In genomic region chr12:121364657-121365265, GRCh38 we compare ENCODE assay signal across 24 cellular contexts. TPM values are rescaled to one million over a fixed set of nuclear protein-coding genes. Genes with fewer than 3 reads are reported as not detected.
DNase-seq lines count a peak whose midpoint lies in the region; ATAC-seq, FAIRE-seq and TF ChIP-seq lines count a peak whose summit lies in the region.
"Had no signal": no experiment of that assay in that cellular context is flagged by ENCODE, and none has a peak within 500 bp of the region (broad histone marks: within the 10 kb centered on the region; RNA-seq: fewer than 3 reads in every experiment).

No MANE protein-coding gene starts in this region.

- 55 to 63% methylated on average over 6 of the region's 6 CpGs for WGBS in esophagus squamous epithelium, 2 donors
- 70 to 71% methylated on average over 6 of the region's 6 CpGs for WGBS in thyroid gland, 2 donors

- peak overlapping the region in 4 of 11 experiments; percentile 14 to 46 (median 28); a peak in 3 of 22 replicates for H3K27ac ChIP-seq in BLaER1 treated with 17β-estradiol and CSF1 and Interleukin-3, amounts not matched to agents 10 nM and 100 nM
- H3K27ac ChIP-seq in astrocyte (ENCODE audit: low read depth, low read length) (no peak overlapping the region), keratinocyte (ENCODE audit: control insufficient read depth, insufficient read depth, low read length) (no peak overlapping the region), esophagus squamous epithelium (no peak overlapping the region), thyroid gland (no peak overlapping the region)
- H3K27ac ChIP-seq: KMS-11, parathyroid adenoma, RWPE1, skin epidermis, uterus had no signal

- H3K9me1 ChIP-seq in keratinocyte (ENCODE audit: control insufficient read depth, extremely low read depth, insufficient read depth, low read length): no peaks in the 10 kb centered on the region

- dilution Hi-C loops in keratinocyte (cut with MboI; ENCODE audit: extremely low pct_ligation_motif_present, low sequenced_read_pairs): no loop called here

- H3K4me1 Mint-ChIP-seq in astrocyte (ENCODE audit: low read depth, unreplicated experiment): peaks cover 5% of the 10 kb centered on the region
- H3K4me1 Mint-ChIP-seq: activated naive CD8-positive, alpha-beta T cell treated with anti-CD3 and anti-CD28 coated beads, Interleukin-2, amount 50 U/mL, for 24 hours had no signal

- no peaks in the 10 kb centered on the region for H3K36me3 ChIP-seq in BLaER1 treated with 17β-estradiol and CSF1 and Interleukin-3, amounts not matched to agents 10 nM and 100 nM
- H3K36me3 ChIP-seq in MG63: no peaks in the 10 kb centered on the region
- H3K36me3 ChIP-seq in astrocyte (ENCODE audit: insufficient read depth, low read length): no peaks in the 10 kb centered on the region
- H3K36me3 ChIP-seq in keratinocyte (ENCODE audit: control insufficient read depth in 2 of 2, extremely low read depth in 1 of 2, insufficient read depth in 2 of 2, low read length in 2 of 2): no peaks in the 10 kb centered on the region
- no peaks in the 10 kb centered on the region for H3K36me3 ChIP-seq in esophagus squamous epithelium
- no peaks in the 10 kb centered on the region for H3K36me3 ChIP-seq in thyroid gland
- H3K36me3 ChIP-seq: uterus had no signal

- TF ChIP-seq CTCF in astrocyte (IDR thresholded peaks at IDR 0.05; ENCODE audit: insufficient read depth, low read depth, low read length) (no peak), keratinocyte (optimal IDR thresholded peaks at IDR 0.05 in 1 of 3, IDR thresholded peaks at IDR 0.05 in 1 of 3, conservative IDR thresholded peaks at IDR 0.05 in 1 of 3; ENCODE audit: extremely low read depth in 1 of 3, insufficient read depth in 2 of 3, low read length in 3 of 3) (no peak), esophagus squamous epithelium (IDR thresholded peaks at IDR 0.05) (no peak), thyroid gland (IDR thresholded peaks at IDR 0.05) (no peak)

- no peak overlapping the region for H3K9ac ChIP-seq in BLaER1 treated with 17β-estradiol and CSF1 and Interleukin-3, amounts not matched to agents 10 nM and 100 nM
- H3K9ac ChIP-seq in astrocyte (ENCODE audit: low read length) (peak overlapping the region; percentile 29), keratinocyte (ENCODE audit: control insufficient read depth, extremely low read depth, insufficient read depth, low read length) (no peak overlapping the region)
- H3K9ac ChIP-seq: KMS-11, parathyroid adenoma had no signal

- no peak overlapping the region for H3K4me3 ChIP-seq in BLaER1 treated with 17β-estradiol and CSF1 and Interleukin-3, amounts not matched to agents 10 nM and 100 nM
- H3K4me3 ChIP-seq in MG63 (no peak overlapping the region), astrocyte (ENCODE audit: insufficient read depth, low read depth, low read length) (no peak overlapping the region), keratinocyte (ENCODE audit: control insufficient read depth in 2 of 3, extremely low read depth in 1 of 3, insufficient read depth in 2 of 3, low read depth in 1 of 3, low read length in 3 of 3) (no peak overlapping the region), esophagus squamous epithelium (no peak overlapping the region), thyroid gland (replicated peaks in 1 of 3) (no peak overlapping the region)
- H3K4me3 ChIP-seq: mucosa of descending colon, skin epidermis, uterus had no signal

- H2AFZ ChIP-seq in astrocyte (ENCODE audit: low read depth, low read length): peak overlapping the region; percentile 83
- no peak overlapping the region for H2AFZ ChIP-seq in keratinocyte (ENCODE audit: control insufficient read depth, low read length)

- peak; percentile 32 for FAIRE-seq in astrocyte (lab: Jason Lieb, UNC)
- peak; percentile 56 for FAIRE-seq in keratinocyte (lab: Jason Lieb, UNC)

- peaks cover 0 to 22% (median 9%) of the 10 kb centered on the region in 10 experiments; a peak in 12 of 20 replicates for H3K4me1 ChIP-seq in BLaER1 treated with 17β-estradiol and CSF1 and Interleukin-3, amounts not matched to agents 10 nM and 100 nM
- H3K4me1 ChIP-seq in astrocyte (ENCODE audit: insufficient read depth, low read length) (peaks cover 7% of the 10 kb centered on the region), keratinocyte (ENCODE audit: control insufficient read depth, extremely low read depth, insufficient read depth, low read length) (peaks cover 8% of the 10 kb centered on the region), esophagus squamous epithelium (no peaks in the 10 kb centered on the region), thyroid gland (no peaks in the 10 kb centered on the region)
- H3K4me1 ChIP-seq: uterus had no signal

- H3K27me3 Mint-ChIP-seq in astrocyte (ENCODE audit: low read depth, unreplicated experiment): peaks cover 9% of the 10 kb centered on the region

- no peaks in the 10 kb centered on the region for H3K27me3 ChIP-seq in BLaER1 treated with 17β-estradiol and CSF1 and Interleukin-3, amounts not matched to agents 10 nM and 100 nM
- H3K27me3 ChIP-seq in MG63 (no peaks in the 10 kb centered on the region), astrocyte (ENCODE audit: insufficient read depth, low read length) (no peaks in the 10 kb centered on the region), keratinocyte (ENCODE audit: control insufficient read depth, extremely low read depth, insufficient read depth, low read length) (no peaks in the 10 kb centered on the region), esophagus squamous epithelium (peaks cover 0 to 4% (median 0%) of the 10 kb centered on the region in 4 donors), thyroid gland (no peaks in the 10 kb centered on the region)
- H3K27me3 ChIP-seq: uterus had no signal

- intact Hi-C loops in esophagus squamous epithelium (cut with DNase I) (no loop called here), thyroid gland (cut with DNase I) (no loop called here)

- peak overlapping the region in 7 of 11 experiments; percentile 9 to 73 (median 56); a peak in 11 of 22 replicates for H3K4me2 ChIP-seq in BLaER1 treated with 17β-estradiol and CSF1 and Interleukin-3, amounts not matched to agents 10 nM and 100 nM
- H3K4me2 ChIP-seq in astrocyte (ENCODE audit: low read length) (peak overlapping the region; percentile 78), keratinocyte (ENCODE audit: control insufficient read depth, extremely low read depth, insufficient read depth, low read depth, low read length) (no peak overlapping the region)
- H3K4me2 ChIP-seq: KMS-11 had no signal

- no peaks in the 10 kb centered on the region for H3K9me3 Mint-ChIP-seq in astrocyte (ENCODE audit: unreplicated experiment)
- H3K9me3 Mint-ChIP-seq: activated CD4-positive, alpha-beta T cell treated with anti-CD3 and anti-CD28 coated beads, Interleukin-2, amount 10 ng/mL, durations not matched to agents 24 days and 14 days; activated naive CD8-positive, alpha-beta T cell treated with anti-CD3 and anti-CD28 coated beads, Interleukin-2, amount 50 U/mL, for 24 hours had no signal

- no peaks in the 10 kb centered on the region for H4K20me1 ChIP-seq in BLaER1 treated with 17β-estradiol and CSF1 and Interleukin-3, amounts not matched to agents 10 nM and 100 nM
- H4K20me1 ChIP-seq in astrocyte (ENCODE audit: insufficient read depth, low read length) (no peaks in the 10 kb centered on the region), keratinocyte (ENCODE audit: control insufficient read depth, extremely low read depth, insufficient read depth, low read length) (no peaks in the 10 kb centered on the region)

- DNase-seq in MG63 (peak; percentile 53), astrocyte (ENCODE audit: low read depth) (peak; percentile 25), keratinocyte (ENCODE audit: low read depth, low spot score) (no peak), esophagus squamous epithelium (lab: John Stamatoyannopoulos, UW) (no peak), thyroid gland (no peak)
- DNase-seq: activated CD4-positive, alpha-beta T cell treated with anti-CD3 and anti-CD28 coated beads, Interleukin-2, amount 10 ng/mL, durations not matched to agents 24 days and 14 days; activated naive CD8-positive, alpha-beta T cell treated with anti-CD3 and anti-CD28 coated beads, Interleukin-2, amount 50 U/mL, for 24 hours; activated T-cell treated with anti-CD3 and anti-CD28 coated beads, Interleukin-2, amount 50 U/mL, for 48 hours; DND-41; HCEC 1CT; kidney glomerular epithelial cell; mucosa of descending colon; NCI-H2081 treated with DMSO at 0.1 percent for 48 hours; NCI-H526 treated with DMSO at 0.1 percent for 48 hours; stimulated activated naive CD4-positive, alpha-beta T cell; uterus had no signal

- no peak for TF ChIP-seq POLR2A in esophagus squamous epithelium (IDR thresholded peaks at IDR 0.05)
- TF ChIP-seq POLR2A in thyroid gland (IDR thresholded peaks at IDR 0.05): no peak

- no peaks in the 10 kb centered on the region for H3K36me3 Mint-ChIP-seq in astrocyte (ENCODE audit: low read depth, unreplicated experiment)
- H3K36me3 Mint-ChIP-seq: CD14-positive monocyte had no signal

- H3K9me3 ChIP-seq in BLaER1 treated with 17β-estradiol and CSF1 and Interleukin-3, amounts not matched to agents 10 nM and 100 nM (replicated peaks in 1 of 11): no peaks in the 10 kb centered on the region
- H3K9me3 ChIP-seq in MG63 (no peaks in the 10 kb centered on the region), astrocyte (ENCODE audit: insufficient read depth, low read depth, low read length) (no peaks in the 10 kb centered on the region), keratinocyte (ENCODE audit: control insufficient read depth, low read depth, low read length) (no peaks in the 10 kb centered on the region), esophagus squamous epithelium (no peaks in the 10 kb centered on the region), thyroid gland (no peaks in the 10 kb centered on the region)
- H3K9me3 ChIP-seq: mucosa of descending colon, uterus had no signal

- H3K79me2 ChIP-seq in astrocyte (ENCODE audit: insufficient read depth, low read length): no peaks in the 10 kb centered on the region
- no peaks in the 10 kb centered on the region for H3K79me2 ChIP-seq in keratinocyte (ENCODE audit: control insufficient read depth, insufficient read depth, low read length)
- H3K79me2 ChIP-seq: parathyroid adenoma had no signal

- no peak for ATAC-seq in HG02763 (IDR thresholded peaks at IDR 0.05; ENCODE audit: unreplicated experiment)
- ATAC-seq in HG02852 (IDR thresholded peaks at IDR 0.05; ENCODE audit: unreplicated experiment): no peak
- ATAC-seq: activated naive CD8-positive, alpha-beta T cell treated with anti-CD3 and anti-CD28 coated beads, Interleukin-2, amount 50 U/mL, for 24 hours; mucosa of descending colon had no signal

- H3K4me3 Mint-ChIP-seq in astrocyte (ENCODE audit: unreplicated experiment): no peak overlapping the region
- H3K4me3 Mint-ChIP-seq: activated CD4-positive, alpha-beta T cell treated with anti-CD3 and anti-CD28 coated beads, Interleukin-2, amount 10 ng/mL, durations not matched to agents 24 days and 14 days; activated naive CD8-positive, alpha-beta T cell treated with anti-CD3 and anti-CD28 coated beads, Interleukin-2, amount 50 U/mL, for 24 hours had no signal

- no peak overlapping the region for H3K27ac Mint-ChIP-seq in astrocyte (ENCODE audit: unreplicated experiment)
- H3K27ac Mint-ChIP-seq: activated CD4-positive, alpha-beta T cell treated with anti-CD3 and anti-CD28 coated beads, Interleukin-2, amount 10 ng/mL, durations not matched to agents 24 days and 14 days; activated naive CD8-positive, alpha-beta T cell treated with anti-CD3 and anti-CD28 coated beads, Interleukin-2, amount 50 U/mL, for 24 hours had no signal

RNA-seq across cellular contexts. Expression of gene ANAPC5, which starts 12.6 kb away (rescaled TPM):
- 156 and 273 TPM in 2 replicates for total RNA-seq in MG63 (2014; rRNA removed; shearing (Covaris generic); ENCODE audit: low replicate concordance)
- total RNA-seq in astrocyte: 85.8 and 94.4 TPM in 2 replicates
- polyA plus RNA-seq in keratinocyte: 109 to 141 TPM (median 115 TPM) in 3 replicates
- polyA plus RNA-seq in keratinocyte (2011; ENCODE audit: low read depth): 109 TPM
- 112 and 151 TPM in 2 replicates for polyA plus RNA-seq in keratinocyte (2011; cell fraction: cytosol; rRNA removed)
- polyA plus RNA-seq in keratinocyte (2011; cell fraction: nucleus; rRNA removed): 151 and 155 TPM in 2 replicates
- 66.9 and 75.8 TPM in 2 replicates for polyA plus RNA-seq in keratinocyte (2012; ENCODE audit: low replicate concordance)
- polyA minus RNA-seq in keratinocyte: 90.5 to 201 TPM (median 158 TPM) in 3 replicates
- polyA minus RNA-seq in keratinocyte (2011; cell fraction: cytosol; rRNA and poly(A)+ RNA removed): 102 TPM
- 54.0 and 93.0 TPM in 2 replicates for polyA minus RNA-seq in keratinocyte (2011; cell fraction: nucleus; rRNA and poly(A)+ RNA removed)
- 100 to 1,000 TPM in 1 of 4 donors, 10 to 100 TPM in 3; 54.4 to 116 (median 88.8) TPM for total RNA-seq in esophagus squamous epithelium
- 100 to 1,000 TPM; 114 to 161 (median 135) TPM for total RNA-seq in thyroid gland

RNA-seq across cellular contexts. Expression of gene RNF34, which starts 35.2 kb away (rescaled TPM):
- total RNA-seq in MG63 (2014; rRNA removed; shearing (Covaris generic); ENCODE audit: low replicate concordance): 17.9 and 27.7 TPM in 2 replicates
- total RNA-seq in astrocyte: 35.4 and 37.7 TPM in 2 replicates
- polyA plus RNA-seq in keratinocyte: 39.0 to 49.0 TPM (median 49.0 TPM) in 3 replicates
- polyA plus RNA-seq in keratinocyte (2011; ENCODE audit: low read depth): 17.5 TPM
- polyA plus RNA-seq in keratinocyte (2011; cell fraction: cytosol; rRNA removed): 30.3 and 31.3 TPM in 2 replicates
- 56.4 and 66.7 TPM in 2 replicates for polyA plus RNA-seq in keratinocyte (2011; cell fraction: nucleus; rRNA removed)
- polyA plus RNA-seq in keratinocyte (2012; ENCODE audit: low replicate concordance): 26.7 and 57.6 TPM in 2 replicates
- polyA minus RNA-seq in keratinocyte: 84.3 to 295 TPM (median 139 TPM) in 3 replicates
- polyA minus RNA-seq in keratinocyte (2011; cell fraction: cytosol; rRNA and poly(A)+ RNA removed): 41.2 TPM
- 47.1 and 55.9 TPM in 2 replicates for polyA minus RNA-seq in keratinocyte (2011; cell fraction: nucleus; rRNA and poly(A)+ RNA removed)
- 10 to 100 TPM; 16.4 to 39.3 (median 31.3) TPM for total RNA-seq in esophagus squamous epithelium
- 10 to 100 TPM; 38.7 to 64.0 (median 55.4) TPM for total RNA-seq in thyroid gland

Comparison
In these comparisons a context has a peak if more than half of its experiments do, and no peak if none do; other contexts are left out.
1. DNase-seq: peak in MG63 (single experiment) and astrocyte (single experiment); none in keratinocyte (single experiment), esophagus squamous epithelium (single experiment) and thyroid gland (0 of 2).